23 cellular contexts compared by ENCODE assay signal in genomic region chr4:3661989-3662388, GRCh38.
"Had no signal": no experiment of that assay in that cellular context is flagged by ENCODE, and none has a peak within 500 bp of the region (broad histone marks: within the 10 kb centered on the region; RNA-seq: fewer than 3 reads in every experiment).

No MANE protein-coding gene starts in this region.

- H3K9me3 ChIP-seq: adrenal gland, Peyer's patch had no signal

- H3K4me3 ChIP-seq: adrenal gland, Peyer's patch had no signal

- FAIRE-seq: colon had no signal

- H3K36me3 ChIP-seq: adrenal gland, Peyer's patch had no signal

- DNase-seq: activated CD4-positive, alpha-beta T cell treated with anti-CD3 and anti-CD28 coated beads for 48 hours; activated CD4-positive, alpha-beta T cell treated with anti-CD3 and anti-CD28 coated beads, Interleukin-2, amount 50 U/mL, for 4 hours; activated CD4-positive, CD25-positive, alpha-beta regulatory T cell treated with anti-CD3 and anti-CD28 coated beads, Interleukin-2, amount 50 U/mL, for 72 hours; activated CD8-positive, alpha-beta memory T cell treated with anti-CD3 and anti-CD28 coated beads, Interleukin-2, amount 50 U/mL, for 48 hours; activated CD8-positive, alpha-beta T cell treated with anti-CD3 and anti-CD28 coated beads, Interleukin-2, amount 10 ng/mL, durations not matched to agents 7 days and 5 days; activated naive CD4-positive, alpha-beta T cell treated with anti-CD3 and anti-CD28 coated beads, Interleukin-2, amount 50 U/mL, for 16 hours; activated naive CD8-positive, alpha-beta T cell treated with anti-CD3 and anti-CD28 coated beads, Interleukin-2, amount 10 ng/mL, durations not matched to agents 7 days and 5 days; activated T-cell treated with anti-CD3 and anti-CD28 coated beads, Interleukin-2, amount 50 U/mL, for 1 hour; adrenal gland; anterior cingulate cortex; cerebellar nuclear complex; NCI-H1048; NCI-H146; NCI-H187 treated with DMSO at 0.1 percent for 48 hours; NCI-H2081 treated with DMSO at 0.1 percent for 48 hours; NCI-H2227 treated with DMSO at 0.1 percent for 48 hours; NCI-H446 treated with DMSO at 0.1 percent for 48 hours; NCI-H526; NCI-H774; NK-92 treated with Interleukin-12 subunit alpha and Interleukin-12 subunit beta, amount 100 ng/mL, for 24 hours; Peyer's patch; SHP77 treated with DMSO at 0.1 percent for 48 hours had no signal

- H3K27me3 ChIP-seq: adrenal gland, Peyer's patch had no signal

- H3K4me1 ChIP-seq: adrenal gland, Peyer's patch had no signal

- H3K27ac ChIP-seq: adrenal gland, Peyer's patch had no signal
